9 cellular contexts compared by ENCODE assay signal in the genomic region with DNA sequence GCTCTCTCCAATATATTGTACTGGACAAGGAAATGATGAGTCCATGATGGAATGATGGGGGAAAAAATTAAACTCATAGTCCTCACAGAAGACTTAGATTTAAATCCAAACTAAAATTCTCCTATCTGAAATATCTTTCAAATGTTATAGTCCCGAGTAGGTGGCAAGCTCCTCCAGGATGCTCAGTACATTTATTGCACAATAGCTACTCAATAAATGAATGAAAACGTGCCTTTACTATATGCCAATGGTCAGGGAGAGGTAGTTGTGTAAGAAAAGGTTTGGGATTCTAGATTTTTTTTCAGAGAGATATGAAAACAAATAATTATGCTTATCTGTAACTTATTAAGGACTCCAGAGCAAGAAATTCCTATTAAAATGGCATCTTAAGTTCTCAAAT. TPM values are rescaled to one million over a fixed set of nuclear protein-coding genes. Genes with fewer than 3 reads are reported as not detected.
"Had no signal": no experiment of that assay in that cellular context is flagged by ENCODE, and none has a peak within 500 bp of the region (broad histone marks: within the 10 kb centered on the region; RNA-seq: fewer than 3 reads in every experiment).

No MANE protein-coding gene starts in this region.

- DNase-seq: Karpas-422, Kasumi-1, KBM-7, KG1 had no signal

- H3K4me2 ChIP-seq: KMS-11 had no signal

- H3K9ac ChIP-seq: KMS-11 had no signal

- FAIRE-seq: HTR-8/SVneo had no signal

- H3K27ac ChIP-seq: HL-60, KMS-11 had no signal

RNA-seq across cellular contexts. Expression of a gene that starts 32.8 kb away (rescaled TPM):
- total RNA-seq: HT-29 had no signal
- polyA plus RNA-seq: IgD-negative memory B cell had no signal
